ENCODE assay signal across 3 cellular contexts in the genomic region with DNA sequence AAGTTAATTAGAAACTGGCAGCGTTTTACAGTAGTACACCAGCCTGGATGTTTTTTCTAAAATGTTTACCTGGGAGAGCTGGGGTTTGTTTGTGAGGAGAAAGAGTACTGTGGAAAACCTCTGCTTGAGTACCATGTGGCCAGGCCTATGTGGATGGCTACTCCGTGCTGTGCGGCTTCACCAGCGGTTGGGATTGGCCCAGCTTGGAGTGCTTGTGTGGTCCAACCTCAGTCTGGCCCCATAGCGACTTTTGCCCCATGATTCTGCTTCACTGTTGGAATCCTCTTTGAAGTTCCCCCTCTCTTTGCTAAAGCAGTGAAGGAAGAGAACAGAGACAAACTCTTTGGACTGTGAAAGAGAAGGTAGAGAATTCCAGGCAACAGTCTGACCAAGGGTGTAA.
TF ChIP-seq lines count a peak whose summit lies in the region.

No MANE protein-coding gene starts in this region.

TF ChIP-seq in A549, 52 proteins besides CTCF, POLR2A, EP300 and RAD21:
- no peak for TF ChIP-seq MAX (IDR thresholded peaks at IDR 0.05)
- TF ChIP-seq KDM5A (IDR thresholded peaks at IDR 0.05) = no peak
- no peak for TF ChIP-seq SREBF2 (IDR thresholded peaks at IDR 0.05)
- TF ChIP-seq CHD2 (IDR thresholded peaks at IDR 0.05; ENCODE audit: low read length, partially characterized antibody) = no peak
- TF ChIP-seq RCOR1 (IDR thresholded peaks at IDR 0.05; ENCODE audit: low read depth, low read length) = no peak
- no peak for TF ChIP-seq POLR2AphosphoS2 (conservative IDR thresholded peaks at IDR 0.05; ENCODE audit: low read length)
- TF ChIP-seq ZSCAN20 (CRISPR knock-in tag; IDR thresholded peaks at IDR 0.05) = no peak
- TF ChIP-seq PBX3 (IDR thresholded peaks at IDR 0.05) = no peak
- TF ChIP-seq TP53 (CRISPR knock-in tag; IDR thresholded peaks at IDR 0.05) = no peak
TF ChIP-seq in A549: peak in this region for 0.

TF ChIP-seq in WTC11, 78 proteins besides CTCF, POLR2A, EP300 and RAD21 (continues in another document):
- TF ChIP-seq E2F5 (CRISPR knock-in tag; IDR thresholded peaks at IDR 0.05) = no peak
- TF ChIP-seq, protein P1, sequence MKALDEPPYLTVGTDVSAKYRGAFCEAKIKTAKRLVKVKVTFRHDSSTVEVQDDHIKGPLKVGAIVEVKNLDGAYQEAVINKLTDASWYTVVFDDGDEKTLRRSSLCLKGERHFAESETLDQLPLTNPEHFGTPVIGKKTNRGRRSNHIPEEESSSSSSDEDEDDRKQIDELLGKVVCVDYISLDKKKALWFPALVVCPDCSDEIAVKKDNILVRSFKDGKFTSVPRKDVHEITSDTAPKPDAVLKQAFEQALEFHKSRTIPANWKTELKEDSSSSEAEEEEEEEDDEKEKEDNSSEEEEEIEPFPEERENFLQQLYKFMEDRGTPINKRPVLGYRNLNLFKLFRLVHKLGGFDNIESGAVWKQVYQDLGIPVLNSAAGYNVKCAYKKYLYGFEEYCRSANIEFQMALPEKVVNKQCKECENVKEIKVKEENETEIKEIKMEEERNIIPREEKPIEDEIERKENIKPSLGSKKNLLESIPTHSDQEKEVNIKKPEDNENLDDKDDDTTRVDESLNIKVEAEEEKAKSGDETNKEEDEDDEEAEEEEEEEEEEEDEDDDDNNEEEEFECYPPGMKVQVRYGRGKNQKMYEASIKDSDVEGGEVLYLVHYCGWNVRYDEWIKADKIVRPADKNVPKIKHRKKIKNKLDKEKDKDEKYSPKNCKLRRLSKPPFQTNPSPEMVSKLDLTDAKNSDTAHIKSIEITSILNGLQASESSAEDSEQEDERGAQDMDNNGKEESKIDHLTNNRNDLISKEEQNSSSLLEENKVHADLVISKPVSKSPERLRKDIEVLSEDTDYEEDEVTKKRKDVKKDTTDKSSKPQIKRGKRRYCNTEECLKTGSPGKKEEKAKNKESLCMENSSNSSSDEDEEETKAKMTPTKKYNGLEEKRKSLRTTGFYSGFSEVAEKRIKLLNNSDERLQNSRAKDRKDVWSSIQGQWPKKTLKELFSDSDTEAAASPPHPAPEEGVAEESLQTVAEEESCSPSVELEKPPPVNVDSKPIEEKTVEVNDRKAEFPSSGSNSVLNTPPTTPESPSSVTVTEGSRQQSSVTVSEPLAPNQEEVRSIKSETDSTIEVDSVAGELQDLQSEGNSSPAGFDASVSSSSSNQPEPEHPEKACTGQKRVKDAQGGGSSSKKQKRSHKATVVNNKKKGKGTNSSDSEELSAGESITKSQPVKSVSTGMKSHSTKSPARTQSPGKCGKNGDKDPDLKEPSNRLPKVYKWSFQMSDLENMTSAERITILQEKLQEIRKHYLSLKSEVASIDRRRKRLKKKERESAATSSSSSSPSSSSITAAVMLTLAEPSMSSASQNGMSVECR (CRISPR knock-in tag; IDR thresholded peaks at IDR 0.05; ENCODE audit: borderline replicate concordance) = no peak
- TF ChIP-seq, protein P2, sequence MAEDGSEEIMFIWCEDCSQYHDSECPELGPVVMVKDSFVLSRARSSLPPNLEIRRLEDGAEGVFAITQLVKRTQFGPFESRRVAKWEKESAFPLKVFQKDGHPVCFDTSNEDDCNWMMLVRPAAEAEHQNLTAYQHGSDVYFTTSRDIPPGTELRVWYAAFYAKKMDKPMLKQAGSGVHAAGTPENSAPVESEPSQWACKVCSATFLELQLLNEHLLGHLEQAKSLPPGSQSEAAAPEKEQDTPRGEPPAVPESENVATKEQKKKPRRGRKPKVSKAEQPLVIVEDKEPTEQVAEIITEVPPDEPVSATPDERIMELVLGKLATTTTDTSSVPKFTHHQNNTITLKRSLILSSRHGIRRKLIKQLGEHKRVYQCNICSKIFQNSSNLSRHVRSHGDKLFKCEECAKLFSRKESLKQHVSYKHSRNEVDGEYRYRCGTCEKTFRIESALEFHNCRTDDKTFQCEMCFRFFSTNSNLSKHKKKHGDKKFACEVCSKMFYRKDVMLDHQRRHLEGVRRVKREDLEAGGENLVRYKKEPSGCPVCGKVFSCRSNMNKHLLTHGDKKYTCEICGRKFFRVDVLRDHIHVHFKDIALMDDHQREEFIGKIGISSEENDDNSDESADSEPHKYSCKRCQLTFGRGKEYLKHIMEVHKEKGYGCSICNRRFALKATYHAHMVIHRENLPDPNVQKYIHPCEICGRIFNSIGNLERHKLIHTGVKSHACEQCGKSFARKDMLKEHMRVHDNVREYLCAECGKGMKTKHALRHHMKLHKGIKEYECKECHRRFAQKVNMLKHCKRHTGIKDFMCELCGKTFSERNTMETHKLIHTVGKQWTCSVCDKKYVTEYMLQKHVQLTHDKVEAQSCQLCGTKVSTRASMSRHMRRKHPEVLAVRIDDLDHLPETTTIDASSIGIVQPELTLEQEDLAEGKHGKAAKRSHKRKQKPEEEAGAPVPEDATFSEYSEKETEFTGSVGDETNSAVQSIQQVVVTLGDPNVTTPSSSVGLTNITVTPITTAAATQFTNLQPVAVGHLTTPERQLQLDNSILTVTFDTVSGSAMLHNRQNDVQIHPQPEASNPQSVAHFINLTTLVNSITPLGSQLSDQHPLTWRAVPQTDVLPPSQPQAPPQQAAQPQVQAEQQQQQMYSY (CRISPR knock-in tag; IDR thresholded peaks at IDR 0.05) = no peak
- no peak for TF ChIP-seq ZNF232 (CRISPR knock-in tag; IDR thresholded peaks at IDR 0.05)
- no peak for TF ChIP-seq RELA (CRISPR knock-in tag; IDR thresholded peaks at IDR 0.05; ENCODE audit: borderline replicate concordance)
- TF ChIP-seq ZNF416 (CRISPR knock-in tag; IDR thresholded peaks at IDR 0.05) = no peak
- TF ChIP-seq ELF4 (CRISPR knock-in tag; IDR thresholded peaks at IDR 0.05; ENCODE audit: low read depth) = no peak
- TF ChIP-seq ZMAT4 (CRISPR knock-in tag; IDR thresholded peaks at IDR 0.05) = no peak
- TF ChIP-seq ZNF396 (CRISPR knock-in tag; IDR thresholded peaks at IDR 0.05; ENCODE audit: borderline replicate concordance) = no peak
- TF ChIP-seq, protein P3, sequence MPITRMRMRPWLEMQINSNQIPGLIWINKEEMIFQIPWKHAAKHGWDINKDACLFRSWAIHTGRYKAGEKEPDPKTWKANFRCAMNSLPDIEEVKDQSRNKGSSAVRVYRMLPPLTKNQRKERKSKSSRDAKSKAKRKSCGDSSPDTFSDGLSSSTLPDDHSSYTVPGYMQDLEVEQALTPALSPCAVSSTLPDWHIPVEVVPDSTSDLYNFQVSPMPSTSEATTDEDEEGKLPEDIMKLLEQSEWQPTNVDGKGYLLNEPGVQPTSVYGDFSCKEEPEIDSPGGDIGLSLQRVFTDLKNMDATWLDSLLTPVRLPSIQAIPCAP (CRISPR knock-in tag; IDR thresholded peaks at IDR 0.05) = no peak
- no peak for TF ChIP-seq NR2C2 (CRISPR knock-in tag; IDR thresholded peaks at IDR 0.05)
- TF ChIP-seq, protein P4, sequence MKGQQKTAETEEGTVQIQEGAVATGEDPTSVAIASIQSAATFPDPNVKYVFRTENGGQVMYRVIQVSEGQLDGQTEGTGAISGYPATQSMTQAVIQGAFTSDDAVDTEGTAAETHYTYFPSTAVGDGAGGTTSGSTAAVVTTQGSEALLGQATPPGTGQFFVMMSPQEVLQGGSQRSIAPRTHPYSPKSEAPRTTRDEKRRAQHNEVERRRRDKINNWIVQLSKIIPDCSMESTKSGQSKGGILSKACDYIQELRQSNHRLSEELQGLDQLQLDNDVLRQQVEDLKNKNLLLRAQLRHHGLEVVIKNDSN (CRISPR knock-in tag; IDR thresholded peaks at IDR 0.05) = no peak

TF ChIP-seq in HepG2, 621 proteins besides CTCF, POLR2A, EP300 and RAD21:
- TF ChIP-seq, protein P5, sequence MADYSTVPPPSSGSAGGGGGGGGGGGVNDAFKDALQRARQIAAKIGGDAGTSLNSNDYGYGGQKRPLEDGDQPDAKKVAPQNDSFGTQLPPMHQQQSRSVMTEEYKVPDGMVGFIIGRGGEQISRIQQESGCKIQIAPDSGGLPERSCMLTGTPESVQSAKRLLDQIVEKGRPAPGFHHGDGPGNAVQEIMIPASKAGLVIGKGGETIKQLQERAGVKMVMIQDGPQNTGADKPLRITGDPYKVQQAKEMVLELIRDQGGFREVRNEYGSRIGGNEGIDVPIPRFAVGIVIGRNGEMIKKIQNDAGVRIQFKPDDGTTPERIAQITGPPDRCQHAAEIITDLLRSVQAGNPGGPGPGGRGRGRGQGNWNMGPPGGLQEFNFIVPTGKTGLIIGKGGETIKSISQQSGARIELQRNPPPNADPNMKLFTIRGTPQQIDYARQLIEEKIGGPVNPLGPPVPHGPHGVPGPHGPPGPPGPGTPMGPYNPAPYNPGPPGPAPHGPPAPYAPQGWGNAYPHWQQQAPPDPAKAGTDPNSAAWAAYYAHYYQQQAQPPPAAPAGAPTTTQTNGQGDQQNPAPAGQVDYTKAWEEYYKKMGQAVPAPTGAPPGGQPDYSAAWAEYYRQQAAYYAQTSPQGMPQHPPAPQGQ (CRISPR knock-in tag; IDR thresholded peaks at IDR 0.05; ENCODE audit: borderline replicate concordance) = no peak
- TF ChIP-seq MED1 (CRISPR knock-in tag; IDR thresholded peaks at IDR 0.05) (no peak), ZBTB3 (CRISPR knock-in tag; IDR thresholded peaks at IDR 0.05; ENCODE audit: borderline replicate concordance, low read depth) (no peak), NONO (IDR thresholded peaks at IDR 0.05) (no peak), NONO (CRISPR knock-in tag; conservative IDR thresholded peaks at IDR 0.05) (no peak), KMT2B (CRISPR knock-in tag; IDR thresholded peaks at IDR 0.05) (no peak), SMARCE1 (IDR thresholded peaks at IDR 0.05; ENCODE audit: borderline replicate concordance) (no peak), EZH2 (conservative IDR thresholded peaks at IDR 0.05; ENCODE audit: low read depth, low read length) (no peak), ZNF841 (CRISPR knock-in tag; IDR thresholded peaks at IDR 0.05; ENCODE audit: borderline replicate concordance) (no peak), ZNF431 (CRISPR knock-in tag; IDR thresholded peaks at IDR 0.05; ENCODE audit: borderline replicate concordance, low read depth) (no peak), ZNF839 (CRISPR knock-in tag; IDR thresholded peaks at IDR 0.05; ENCODE audit: borderline replicate concordance) (no peak), MAF1 (CRISPR knock-in tag; IDR thresholded peaks at IDR 0.05; ENCODE audit: borderline replicate concordance) (no peak), ZSCAN21 (CRISPR knock-in tag; IDR thresholded peaks at IDR 0.05; ENCODE audit: borderline replicate concordance) (no peak), ZNF30 (CRISPR knock-in tag; IDR thresholded peaks at IDR 0.05) (no peak), HMGA1 (CRISPR knock-in tag; conservative IDR thresholded peaks at IDR 0.05) (no peak)
- TF ChIP-seq, protein P6, sequence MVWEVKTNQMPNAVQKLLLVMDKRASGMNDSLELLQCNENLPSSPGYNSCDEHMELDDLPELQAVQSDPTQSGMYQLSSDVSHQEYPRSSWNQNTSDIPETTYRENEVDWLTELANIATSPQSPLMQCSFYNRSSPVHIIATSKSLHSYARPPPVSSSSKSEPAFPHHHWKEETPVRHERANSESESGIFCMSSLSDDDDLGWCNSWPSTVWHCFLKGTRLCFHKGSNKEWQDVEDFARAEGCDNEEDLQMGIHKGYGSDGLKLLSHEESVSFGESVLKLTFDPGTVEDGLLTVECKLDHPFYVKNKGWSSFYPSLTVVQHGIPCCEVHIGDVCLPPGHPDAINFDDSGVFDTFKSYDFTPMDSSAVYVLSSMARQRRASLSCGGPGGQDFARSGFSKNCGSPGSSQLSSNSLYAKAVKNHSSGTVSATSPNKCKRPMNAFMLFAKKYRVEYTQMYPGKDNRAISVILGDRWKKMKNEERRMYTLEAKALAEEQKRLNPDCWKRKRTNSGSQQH (CRISPR knock-in tag; IDR thresholded peaks at IDR 0.05; ENCODE audit: low read depth) = no peak
